24 cellular contexts compared by ENCODE assay signal in genomic region chr3:114440700-114441099, GRCh38.
"Had no signal": no experiment of that assay in that cellular context is flagged by ENCODE, and none has a peak within 500 bp of the region (broad histone marks: within the 10 kb centered on the region; RNA-seq: fewer than 3 reads in every experiment).

No MANE protein-coding gene starts in this region.

- H3K4me3 ChIP-seq: MG63 had no signal

- H3K27me3 ChIP-seq: MG63 had no signal

- H3K9me3 ChIP-seq: MG63 had no signal

- DNase-seq: activated B cell treated with CpG ODN at 0.5 μM for 24 hours; activated CD4-positive, alpha-beta memory T cell treated with anti-CD3 and anti-CD28 coated beads for 36 hours; activated CD4-positive, alpha-beta T cell treated with anti-CD3 and anti-CD28 coated beads for 1 hour; activated CD4-positive, alpha-beta T cell treated with anti-CD3 and anti-CD28 coated beads, Interleukin-2, amount 10 ng/mL, durations not matched to agents 7 days and 5 days; activated CD8-positive, alpha-beta memory T cell treated with anti-CD3 and anti-CD28 coated beads for 24 hours; activated effector memory CD4-positive, alpha-beta T cell treated with anti-CD3 and anti-CD28 coated beads, Interleukin-2, amount 50 U/mL, for 16 hours; activated naive CD4-positive, alpha-beta T cell treated with Interleukin-2 at 50 U/mL for 16 hours; activated T-cell treated with anti-CD3 and anti-CD28 coated beads, Interleukin-2, amount 50 U/mL, for 4 hours; central memory CD4-positive, alpha-beta T cell; MG63; MV-4-11; NCI-H1436; NCI-H1694 treated with DMSO at 0.1 percent for 48 hours; NCI-H2029 treated with DMSO at 0.1 percent for 48 hours; NCI-H2171; NCI-H2227 treated with DMSO at 0.1 percent for 48 hours; NCI-H446 treated with DMSO at 0.1 percent for 48 hours; NCI-H524 treated with DMSO at 0.1 percent for 48 hours; NCI-H82; SIG-M5; T-helper 17 cell; T1000 had no signal

- H3K4me1 Mint-ChIP-seq: activated CD4-positive, alpha-beta T cell treated with anti-CD3 and anti-CD28 coated beads, Interleukin-2, amount 10 ng/mL, durations not matched to agents 7 days and 5 days had no signal

- H3K27ac Mint-ChIP-seq: activated CD4-positive, alpha-beta memory T cell treated with anti-CD3 and anti-CD28 coated beads for 36 hours; activated CD4-positive, alpha-beta T cell treated with anti-CD3 and anti-CD28 coated beads, Interleukin-2, amount 10 ng/mL, durations not matched to agents 7 days and 5 days; activated naive CD8-positive, alpha-beta T cell; T-helper 17 cell had no signal

- H3K36me3 Mint-ChIP-seq: activated CD4-positive, alpha-beta memory T cell treated with anti-CD3 and anti-CD28 coated beads for 36 hours had no signal

- H3K4me3 Mint-ChIP-seq: activated B cell treated with CpG ODN at 0.5 μM for 24 hours; activated CD4-positive, alpha-beta memory T cell treated with anti-CD3 and anti-CD28 coated beads for 36 hours; activated CD4-positive, alpha-beta T cell treated with anti-CD3 and anti-CD28 coated beads, Interleukin-2, amount 10 ng/mL, durations not matched to agents 7 days and 5 days; activated naive CD8-positive, alpha-beta T cell; activated T-cell treated with anti-CD3 and anti-CD28 coated beads, Interleukin-2, amount 50 U/mL, for 4 hours; T-helper 17 cell had no signal

- ATAC-seq: activated T-cell treated with anti-CD3 and anti-CD28 coated beads, Interleukin-2, amount 50 U/mL, for 4 hours; T-helper 17 cell had no signal

- H3K27me3 Mint-ChIP-seq: activated B cell treated with CpG ODN at 0.5 μM for 24 hours; activated CD4-positive, alpha-beta memory T cell treated with anti-CD3 and anti-CD28 coated beads for 36 hours; activated CD4-positive, alpha-beta T cell treated with anti-CD3 and anti-CD28 coated beads, Interleukin-2, amount 10 ng/mL, durations not matched to agents 7 days and 5 days; activated naive CD8-positive, alpha-beta T cell; T-helper 17 cell had no signal

- H3K36me3 ChIP-seq: MG63 had no signal

- FAIRE-seq: TTC549 had no signal

- H3K9me3 Mint-ChIP-seq: activated B cell treated with CpG ODN at 0.5 μM for 24 hours; activated CD4-positive, alpha-beta memory T cell treated with anti-CD3 and anti-CD28 coated beads for 36 hours; activated CD4-positive, alpha-beta T cell treated with anti-CD3 and anti-CD28 coated beads, Interleukin-2, amount 10 ng/mL, durations not matched to agents 7 days and 5 days; activated T-cell treated with anti-CD3 and anti-CD28 coated beads, Interleukin-2, amount 50 U/mL, for 4 hours had no signal
